ENCODE assay signal across 21 cellular contexts in the genomic region with DNA sequence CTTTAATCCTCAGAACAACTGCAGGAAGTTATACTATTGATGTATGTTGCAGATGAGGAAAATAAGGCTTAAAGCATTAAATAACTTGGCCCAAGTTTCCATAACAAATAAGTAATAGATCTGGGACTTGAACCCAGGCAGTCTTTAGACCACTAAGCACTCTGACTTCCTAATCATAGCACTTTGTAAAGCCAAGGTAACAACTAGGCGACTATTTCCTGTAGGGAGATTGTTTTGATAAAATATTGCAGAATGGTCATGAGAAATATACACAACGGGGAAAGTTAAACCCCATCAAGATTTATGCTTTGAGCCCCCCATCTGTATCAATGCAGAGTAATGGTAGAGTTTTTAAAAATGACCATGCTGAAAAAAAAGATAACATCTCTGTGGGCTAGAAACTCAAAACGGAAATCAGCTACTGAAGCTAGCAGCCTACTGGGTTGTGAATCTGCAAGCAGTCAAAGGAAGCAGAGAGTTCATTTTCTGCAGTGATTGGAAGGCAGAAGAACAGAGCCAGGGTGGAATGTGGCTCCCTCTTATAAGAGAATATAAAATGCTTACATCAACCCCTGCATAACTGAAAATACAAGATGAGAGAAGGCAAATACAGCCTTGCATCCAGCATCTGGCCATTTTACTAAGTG.
A peak's percentile ranks its signal among the peaks of the same experiment; 100 is the strongest.
DNase-seq lines count a peak whose midpoint lies in the region; ATAC-seq, FAIRE-seq and TF ChIP-seq lines count a peak whose summit lies in the region.
"Had no signal": no experiment of that assay in that cellular context is flagged by ENCODE, and none has a peak within 500 bp of the region (broad histone marks: within the 10 kb centered on the region; RNA-seq: fewer than 3 reads in every experiment).

No MANE protein-coding gene starts in this region.

- in situ Hi-C loops in K562 (cut with MboI): no loop called here

- H3K27ac Mint-ChIP-seq in activated CD4-positive, alpha-beta T cell treated with anti-CD3 and anti-CD28 coated beads for 36 hours: peak overlapping the region; percentile 42
- peak overlapping the region; percentile 39 to 64 (median 49) for H3K27ac Mint-ChIP-seq in CD4-positive, CD25-positive, alpha-beta regulatory T cell

- H3K4me3 ChIP-seq in CD4-positive, CD25-positive, alpha-beta regulatory T cell (ENCODE audit: low read depth, low read length): peak overlapping the region; percentile 63
- H3K4me3 ChIP-seq in K562 (no peak overlapping the region), psoas muscle (no peak overlapping the region)
- H3K4me3 ChIP-seq: HAP-1, lung, sigmoid colon, SJCRH30, tibial nerve had no signal

- CTCF ChIA-PET in activated CD4-positive, alpha-beta T cell treated with anti-CD3 and anti-CD28 coated beads for 36 hours (lab: Charles Lee): interaction anchor here (1.0 kb wide), 1 partner anchor 44 kb away, joined by 3 read pairs; no protein-coding TSS in a partner anchor
- CTCF ChIA-PET in K562 (lab: Yijun Ruan, JAX; ENCODE audit: low intra/inter-chr PET ratio): no interaction called here

- H3K27ac ChIP-seq in CD4-positive, CD25-positive, alpha-beta regulatory T cell (ENCODE audit: insufficient read depth, low read length, poor library complexity, severe bottlenecking): peak overlapping the region; percentile 43
- no peak overlapping the region for H3K27ac ChIP-seq in K562 (ENCODE audit: extremely low read depth, low read depth, low read length)
- no peak overlapping the region for H3K27ac ChIP-seq in psoas muscle
- H3K27ac ChIP-seq: KMS-11, sigmoid colon, SJCRH30, tibial nerve had no signal

- no peak overlapping the region for H2AFZ ChIP-seq in K562 (ENCODE audit: low read depth, low read length)

- WGBS in K562 (ENCODE audit: insufficient coverage, low coverage, missing lambda C conversion rate): 0% methylated on average over 3 of the region's 3 CpGs
- WGBS in psoas muscle, 3 donors: 47 to 69% (median 54%) methylated on average over 3 of the region's 3 CpGs

- no peak for ATAC-seq in activated CD4-positive, alpha-beta T cell treated with anti-CD3 and anti-CD28 coated beads for 36 hours
- ATAC-seq in CD4-positive, CD25-positive, alpha-beta regulatory T cell (ENCODE audit: low read depth in 2 of 2): peak; percentile 55 to 80
- ATAC-seq in K562: no peak
- no peak for ATAC-seq in GM21529 (IDR thresholded peaks at IDR 0.05; ENCODE audit: unreplicated experiment)
- ATAC-seq in psoas muscle: no peak

- no peak for TF ChIP-seq POLR2A in K562 (conservative IDR thresholded peaks at IDR 0.05)

- peaks cover 28% of the 10 kb centered on the region for H3K4me1 Mint-ChIP-seq in activated CD4-positive, alpha-beta T cell treated with anti-CD3 and anti-CD28 coated beads for 36 hours
- H3K4me1 Mint-ChIP-seq in CD4-positive, CD25-positive, alpha-beta regulatory T cell: peaks cover 15 to 36% (median 26%) of the 10 kb centered on the region in 4 donors

- no peak for TF ChIP-seq RAD21 in K562 (CRISPR knock-in tag; conservative IDR thresholded peaks at IDR 0.05 in 1 of 2, IDR thresholded peaks at IDR 0.05 in 1 of 2)

- H3K27me3 Mint-ChIP-seq in activated CD4-positive, alpha-beta T cell treated with anti-CD3 and anti-CD28 coated beads for 36 hours: no peaks in the 10 kb centered on the region
- peaks cover 7% of the 10 kb centered on the region for H3K27me3 Mint-ChIP-seq in CD4-positive, CD25-positive, alpha-beta regulatory T cell

- no peak overlapping the region for H3K4me2 ChIP-seq in K562 (ENCODE audit: insufficient read depth, low read length)
- H3K4me2 ChIP-seq: KMS-11 had no signal

- peaks cover 21% of the 10 kb centered on the region for H3K4me1 ChIP-seq in CD4-positive, CD25-positive, alpha-beta regulatory T cell (ENCODE audit: control insufficient read depth, insufficient read depth, low read length, poor library complexity, severe bottlenecking)
- H3K4me1 ChIP-seq in K562 (replicated peaks in 1 of 2; ENCODE audit: control insufficient read depth in 2 of 2, insufficient read depth in 2 of 2, low read length in 2 of 2): no peaks in the 10 kb centered on the region
- no peaks in the 10 kb centered on the region for H3K4me1 ChIP-seq in psoas muscle
- H3K4me1 ChIP-seq: sigmoid colon had no signal

- H3K27me3 ChIP-seq in CD4-positive, CD25-positive, alpha-beta regulatory T cell (ENCODE audit: control insufficient read depth, insufficient read depth, low read length): no peaks in the 10 kb centered on the region
- peaks cover 0 to 8% of the 10 kb centered on the region in 2 experiments; a peak in 1 of 5 replicates for H3K27me3 ChIP-seq in K562 (ENCODE audit: control insufficient read depth in 2 of 2, insufficient read depth in 2 of 2, low read length in 2 of 2)
- peaks cover 0 to 6% (median 2%) of the 10 kb centered on the region in 3 donors for H3K27me3 ChIP-seq in psoas muscle (ENCODE audit: insufficient read depth in 3 of 3, low read length in 2 of 3)
- H3K27me3 ChIP-seq: sigmoid colon, SJCRH30, tibial nerve had no signal

- no peaks in the 10 kb centered on the region for H3K79me2 ChIP-seq in K562 (ENCODE audit: control insufficient read depth, insufficient read depth, low read length)

- no peak overlapping the region for H3K9ac ChIP-seq in K562 (ENCODE audit: insufficient read depth in 1 of 2, low read depth in 2 of 2, low read length in 2 of 2)
- H3K9ac ChIP-seq: KMS-11 had no signal

- POLR2A ChIA-PET in activated CD4-positive, alpha-beta T cell treated with anti-CD3 and anti-CD28 coated beads for 36 hours (lab: Charles Lee): no interaction called here
- POLR2A ChIA-PET in K562 (lab: Yijun Ruan, JAX): no interaction called here

- no peak overlapping the region for H3K4me3 Mint-ChIP-seq in activated CD4-positive, alpha-beta T cell treated with anti-CD3 and anti-CD28 coated beads for 36 hours
- H3K4me3 Mint-ChIP-seq in CD4-positive, CD25-positive, alpha-beta regulatory T cell: peak overlapping the region in 3 of 4 donors; percentile 18 to 69 (median 34)

- no peak for DNase-seq in activated CD4-positive, alpha-beta T cell treated with anti-CD3 and anti-CD28 coated beads for 36 hours
- no peak for DNase-seq in activated CD4-positive, alpha-beta T cell treated with anti-CD3 and anti-CD28 coated beads for 4 hours
- DNase-seq in CD4-positive, CD25-positive, alpha-beta regulatory T cell: peak in 2 of 3 donors; percentile 28 to 59
- DNase-seq in OCI-M1 (lab: John Stamatoyannopoulos, UW) (peak; percentile 12), K562 (ENCODE audit: extremely low read depth in 1 of 4, low spot score in 3 of 4) (no peak), psoas muscle (no peak), NCI-H774 (lab: John Stamatoyannopoulos, UW) (no peak)
- DNase-seq: activated CD4-positive, alpha-beta T cell treated with anti-CD3 and anti-CD28 coated beads, Interleukin-2, amount 50 U/mL, for 48 hours; DMS53; NCI-H1694 treated with DMSO at 0.1 percent for 48 hours; NCI-H2171 treated with DMSO at 0.1 percent for 48 hours; NCI-H526; posterior cingulate gyrus; sigmoid colon; SJCRH30 had no signal

- no peaks in the 10 kb centered on the region for H3K9me1 ChIP-seq in K562 (ENCODE audit: control insufficient read depth, insufficient read depth, low read length)

- H3K36me3 ChIP-seq in CD4-positive, CD25-positive, alpha-beta regulatory T cell (ENCODE audit: control insufficient read depth, insufficient read depth, low read length): no peaks in the 10 kb centered on the region
- H3K36me3 ChIP-seq in K562 (ENCODE audit: control insufficient read depth, insufficient read depth, low read length) (no peaks in the 10 kb centered on the region), psoas muscle (ENCODE audit: insufficient read depth in 1 of 2, low read depth in 1 of 2) (no peaks in the 10 kb centered on the region)
- H3K36me3 ChIP-seq: HAP-1, sigmoid colon, SJCRH30, tibial nerve had no signal

- no TSS peak for BruUV-seq in K562 (replicated peaks; lab: Mats Ljungman, UMichigan)

- H4K20me1 ChIP-seq in K562 (replicated peaks; ENCODE audit: control insufficient read depth, insufficient read depth, low read length): no peaks in the 10 kb centered on the region

- TF ChIP-seq CTCF in K562 (IDR thresholded peaks at IDR 0.05 in 2 of 3, conservative IDR thresholded peaks at IDR 0.05 in 1 of 3; ENCODE audit: insufficient read depth in 2 of 3, low read depth in 1 of 3, low read length in 3 of 3): no peak
- no peak for TF ChIP-seq CTCF in psoas muscle (IDR thresholded peaks at IDR 0.05)

- peak; percentile 6 for FAIRE-seq in K562 (lab: Jason Lieb, UNC)
- FAIRE-seq: HTR-8/SVneo had no signal

- TF ChIP-seq EP300 in K562 (IDR thresholded peaks at IDR 0.05; ENCODE audit: low read length): no peak

- no peaks in the 10 kb centered on the region for H3K9me3 ChIP-seq in CD4-positive, CD25-positive, alpha-beta regulatory T cell (ENCODE audit: control insufficient read depth in 2 of 2, low read length in 2 of 2)
- no peaks in the 10 kb centered on the region for H3K9me3 ChIP-seq in K562 (replicated peaks; ENCODE audit: control insufficient read depth, insufficient read depth, low read depth, low read length)
- H3K9me3 ChIP-seq in psoas muscle: no peaks in the 10 kb centered on the region
- H3K9me3 ChIP-seq: HAP-1, sigmoid colon, SJCRH30 had no signal

- intact Hi-C loops in activated CD4-positive, alpha-beta T cell treated with anti-CD3 and anti-CD28 coated beads for 36 hours (cut with DNase I, micrococcal nuclease): no loop called here
- intact Hi-C loops in K562 (cut with micrococcal nuclease) (no loop called here), psoas muscle (cut with DNase I) (no loop called here)

- no peaks in the 10 kb centered on the region for H3K9me3 Mint-ChIP-seq in activated CD4-positive, alpha-beta T cell treated with anti-CD3 and anti-CD28 coated beads for 36 hours (ENCODE audit: low read depth)
- no peaks in the 10 kb centered on the region for H3K9me3 Mint-ChIP-seq in CD4-positive, CD25-positive, alpha-beta regulatory T cell

- no peaks in the 10 kb centered on the region for H3K36me3 Mint-ChIP-seq in activated CD4-positive, alpha-beta T cell treated with anti-CD3 and anti-CD28 coated beads for 36 hours (ENCODE audit: low read depth)
- no peaks in the 10 kb centered on the region for H3K36me3 Mint-ChIP-seq in CD4-positive, CD25-positive, alpha-beta regulatory T cell

TF ChIP-seq in K562, 482 proteins besides CTCF, POLR2A, EP300 and RAD21 (continues in another document):
- no peak for TF ChIP-seq SETDB1 (IDR thresholded peaks at IDR 0.05; ENCODE audit: low read length)
- no peak for TF ChIP-seq ZNF12 (CRISPR knock-in tag; IDR thresholded peaks at IDR 0.05)
- no peak for TF ChIP-seq SIX5 (IDR thresholded peaks at IDR 0.05; ENCODE audit: borderline replicate concordance in 1 of 2, insufficient read depth in 1 of 2, low read depth in 1 of 2, low read length in 2 of 2)
- no peak for TF ChIP-seq BCL6 (CRISPR knock-in tag; IDR thresholded peaks at IDR 0.05)
- no peak for TF ChIP-seq NCOR1 (IDR thresholded peaks at IDR 0.05)

Comparison
In these comparisons a context has a peak if more than half of its experiments do, and no peak if none do; other contexts are left out.
1. ATAC-seq: peak in CD4-positive, CD25-positive, alpha-beta regulatory T cell (2 of 2); none in activated CD4-positive, alpha-beta T cell treated with anti-CD3 and anti-CD28 coated beads for 36 hours (single experiment), K562 (single experiment), GM21529 (single experiment) and psoas muscle (0 of 4).
2. DNase-seq: peak in CD4-positive, CD25-positive, alpha-beta regulatory T cell (2 of 3) and OCI-M1 (single experiment); none in activated CD4-positive, alpha-beta T cell treated with anti-CD3 and anti-CD28 coated beads for 36 hours (single experiment), activated CD4-positive, alpha-beta T cell treated with anti-CD3 and anti-CD28 coated beads for 4 hours (0 of 2), K562 (0 of 4), psoas muscle (0 of 2) and NCI-H774 (single experiment).